Comparison of ENCODE assay signal across 8 cellular contexts in genomic region chr2:84946204-84947009, GRCh38. TPM values are rescaled to one million over a fixed set of nuclear protein-coding genes. Genes with fewer than 3 reads are reported as not detected.
A peak's percentile ranks its signal among the peaks of the same experiment; 100 is the strongest.
DNase-seq lines count a peak whose midpoint lies in the region; FAIRE-seq and TF ChIP-seq lines count a peak whose summit lies in the region.

No MANE protein-coding gene starts in this region.

- no peak overlapping the region for H3K4me3 ChIP-seq in esophagus (ENCODE audit: low read depth in 1 of 2, low read length in 2 of 2)

- peak overlapping the region; percentile 46 for H3K4me3 Mint-ChIP-seq in activated CD4-positive, alpha-beta T cell treated with anti-CD3 and anti-CD28 coated beads, Interleukin-2, amount 10 ng/mL, durations not matched to agents 7 days and 5 days

- peak overlapping the region; percentile 92 for H3K27ac Mint-ChIP-seq in activated CD4-positive, alpha-beta T cell treated with anti-CD3 and anti-CD28 coated beads, Interleukin-2, amount 10 ng/mL, durations not matched to agents 7 days and 5 days

- H3K9me3 ChIP-seq in esophagus (ENCODE audit: control insufficient read depth in 2 of 2, insufficient read depth in 1 of 2, low read depth in 1 of 2, low read length in 1 of 2), result no peaks in the 10 kb centered on the region

- CTCF ChIA-PET in activated CD4-positive, alpha-beta T cell treated with anti-CD3 and anti-CD28 coated beads, Interleukin-2, amount 10 ng/mL, durations not matched to agents 7 days and 5 days (lab: Charles Lee), result interaction anchor here (0.6 to 15.1 kb wide), 15 partner anchors 8 to 1881 kb away, joined by 3 to 179 read pairs (median 4); no protein-coding TSS in a partner anchor

- DNase-seq in GM10266 (ENCODE audit: extremely low spot score) (peak; percentile 67), H54 (ENCODE audit: insufficient read length, low spot score) (peak; percentile 75), LoVo (ENCODE audit: low spot score) (peak; percentile 96), frontal cortex (ENCODE audit: low spot score in 2 of 2) (no peak), NCI-H524 treated with DMSO at 0.1 percent for 48 hours (lab: John Stamatoyannopoulos, UW) (no peak)
- peak; percentile 64 for DNase-seq in activated CD4-positive, alpha-beta T cell treated with anti-CD3 and anti-CD28 coated beads, Interleukin-2, amount 10 ng/mL, durations not matched to agents 7 days and 5 days
- DNase-seq in stimulated activated CD4-positive, alpha-beta T cell treated with anti-CD3 and anti-CD28 coated beads, Interleukin-1b, Interleukin-23, amount 100 ng/mL, for 48 hours, result peak; percentile 87

- POLR2A ChIA-PET in activated CD4-positive, alpha-beta T cell treated with anti-CD3 and anti-CD28 coated beads, Interleukin-2, amount 10 ng/mL, durations not matched to agents 7 days and 5 days (lab: Charles Lee), result interaction anchor here (0.7 to 1.9 kb wide), 5 partner anchors 12 to 46 kb away, joined by 3 to 6 read pairs (median 5); no protein-coding TSS in a partner anchor

- peaks cover 55% of the 10 kb centered on the region for H3K4me1 Mint-ChIP-seq in activated CD4-positive, alpha-beta T cell treated with anti-CD3 and anti-CD28 coated beads, Interleukin-2, amount 10 ng/mL, durations not matched to agents 7 days and 5 days

- no peaks in the 10 kb centered on the region for H3K27me3 Mint-ChIP-seq in activated CD4-positive, alpha-beta T cell treated with anti-CD3 and anti-CD28 coated beads, Interleukin-2, amount 10 ng/mL, durations not matched to agents 7 days and 5 days

- H3K4me1 ChIP-seq in esophagus (ENCODE audit: control insufficient read depth in 2 of 2, insufficient read depth in 2 of 2, low read length in 1 of 2), result no peaks in the 10 kb centered on the region

- 48 to 64% methylated on average over 12 of the region's 12 CpGs for WGBS in esophagus, 2 donors

- H3K36me3 ChIP-seq in esophagus (ENCODE audit: control insufficient read depth in 2 of 2, insufficient read depth in 2 of 2, low read length in 1 of 2), result no peaks in the 10 kb centered on the region

- no peaks in the 10 kb centered on the region for H3K9me3 Mint-ChIP-seq in activated CD4-positive, alpha-beta T cell treated with anti-CD3 and anti-CD28 coated beads, Interleukin-2, amount 10 ng/mL, durations not matched to agents 7 days and 5 days

- H3K27ac ChIP-seq in esophagus (ENCODE audit: low read depth in 2 of 2, low read length in 1 of 2), result peak overlapping the region; percentile 87 to 93

- FAIRE-seq in H54 (lab: Jason Lieb, UNC), result peak; percentile 97
- no peak for FAIRE-seq in frontal cortex (lab: Jason Lieb, UNC)

- no peak for TF ChIP-seq POLR2A in H54 (IDR thresholded peaks at IDR 0.05; ENCODE audit: low read depth, low read length)

- H3K36me3 Mint-ChIP-seq in activated CD4-positive, alpha-beta T cell treated with anti-CD3 and anti-CD28 coated beads, Interleukin-2, amount 10 ng/mL, durations not matched to agents 7 days and 5 days (ENCODE audit: low read depth), result peaks cover 38% of the 10 kb centered on the region

- peak; percentile 36 for TF ChIP-seq CTCF in GM10266 (IDR thresholded peaks at IDR 0.05; ENCODE audit: control insufficient read depth, insufficient read depth, low read depth, missing control alignments)

- H3K27me3 ChIP-seq in esophagus (ENCODE audit: control insufficient read depth in 1 of 2, insufficient read depth in 2 of 2, low read length in 2 of 2), result no peaks in the 10 kb centered on the region

RNA-seq across cellular contexts. Expression of gene KCMF1, which starts 24.6 kb away (rescaled TPM):
- total RNA-seq in activated CD4-positive, alpha-beta T cell treated with anti-CD3 and anti-CD28 coated beads, Interleukin-2, amount 10 ng/mL, durations not matched to agents 7 days and 5 days, result 10 to 100 TPM; 74.7 to 75.7 TPM
- polyA plus RNA-seq in esophagus, result 10 to 100 TPM; 33.7 to 52.7 TPM
- 46.9 TPM for total RNA-seq in frontal cortex

RNA-seq across cellular contexts. Expression of gene TMSB10, which starts 41.0 kb away (rescaled TPM):
- 1,000 to 10,000 TPM; 5,491 to 5,845 TPM for total RNA-seq in activated CD4-positive, alpha-beta T cell treated with anti-CD3 and anti-CD28 coated beads, Interleukin-2, amount 10 ng/mL, durations not matched to agents 7 days and 5 days
- polyA plus RNA-seq in esophagus, result 1,000 to 10,000 TPM; 1,127 to 2,184 TPM
- total RNA-seq in frontal cortex, result 5,126 TPM

Comparison
In these comparisons a context has a peak if more than half of its experiments do, and no peak if none do; other contexts are left out.
1. DNase-seq: peak in GM10266 (single experiment), H54 (single experiment), LoVo (single experiment), activated CD4-positive, alpha-beta T cell treated with anti-CD3 and anti-CD28 coated beads, Interleukin-2, amount 10 ng/mL, durations not matched to agents 7 days and 5 days (single experiment) and stimulated activated CD4-positive, alpha-beta T cell treated with anti-CD3 and anti-CD28 coated beads, Interleukin-1b, Interleukin-23, amount 100 ng/mL, for 48 hours (single experiment); none in frontal cortex (0 of 2) and NCI-H524 treated with DMSO at 0.1 percent for 48 hours (single experiment).